ENCODE assay signal across 14 cellular contexts in the genomic region with DNA sequence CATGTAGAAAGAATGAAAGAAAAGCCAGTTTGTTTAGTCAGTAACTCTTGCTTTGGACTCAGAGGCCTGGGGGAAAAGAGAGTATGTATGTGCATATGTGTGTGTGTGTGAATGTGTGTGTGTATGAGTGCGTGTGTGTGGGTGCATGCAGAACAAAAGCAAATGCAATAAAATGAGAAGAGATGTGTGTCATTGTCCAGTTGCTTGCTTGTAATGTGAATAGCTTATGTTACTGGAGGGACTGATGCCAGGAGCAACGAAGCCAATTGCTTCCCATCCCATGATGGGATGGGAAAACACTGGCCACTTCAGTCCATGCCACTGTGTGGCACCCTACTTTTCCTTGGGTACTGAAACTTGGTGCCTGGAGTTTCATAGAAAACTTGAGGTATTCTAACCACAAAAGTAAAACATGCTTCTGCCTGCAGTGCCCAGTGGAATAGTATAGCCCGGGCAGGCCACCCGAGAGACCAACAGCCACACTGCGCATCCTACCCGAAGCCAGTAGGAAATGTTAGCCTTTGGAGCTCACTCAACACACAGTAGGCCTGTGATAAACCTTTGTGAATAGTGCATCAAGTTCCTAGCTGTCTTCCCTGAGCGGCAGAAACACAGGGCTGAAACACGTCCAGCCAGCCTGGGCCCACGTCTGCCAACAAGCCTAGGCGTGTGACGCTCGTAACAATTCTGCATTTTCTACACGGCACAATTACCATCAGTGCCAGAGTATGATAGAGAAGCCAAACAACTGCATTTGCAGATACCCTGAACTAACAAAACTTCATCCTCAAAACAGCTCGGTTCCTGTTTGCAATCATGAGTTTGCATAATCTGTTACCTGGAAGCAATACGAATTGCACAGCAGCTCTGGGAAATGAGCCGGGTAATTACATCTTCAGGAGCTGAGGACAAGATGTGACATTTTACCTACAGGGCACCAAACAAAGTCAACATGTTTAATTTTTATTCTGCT.
DNase-seq lines count a peak whose midpoint lies in the region; ATAC-seq and TF ChIP-seq lines count a peak whose summit lies in the region.
"Had no signal": no experiment of that assay in that cellular context is flagged by ENCODE, and none has a peak within 500 bp of the region (broad histone marks: within the 10 kb centered on the region; RNA-seq: fewer than 3 reads in every experiment).

No MANE protein-coding gene starts in this region.

- H3K27ac ChIP-seq in skin epidermis = peak overlapping the region in 15 of 21 experiments; percentile 13 to 80 (median 43)
- H3K27ac ChIP-seq: 22Rv1, heart right ventricle had no signal

- ATAC-seq in GM18873 (IDR thresholded peaks at IDR 0.05; ENCODE audit: low FRiP score, unreplicated experiment) (no peak), HG02610 (IDR thresholded peaks at IDR 0.05; ENCODE audit: unreplicated experiment) (no peak), HG03457 (IDR thresholded peaks at IDR 0.05; ENCODE audit: unreplicated experiment) (no peak)
- ATAC-seq: activated CD4-positive, alpha-beta T cell treated with anti-CD3 and anti-CD28 coated beads for 36 hours; natural killer cell treated with Interleukin-12 subunit alpha and Interleukin-12 subunit beta and Interleukin-15 and Interleukin-18, amount 100 ng/mL, for 72 hours had no signal

- TF ChIP-seq CTCF in fibroblast of mammary gland (conservative IDR thresholded peaks at IDR 0.05; ENCODE audit: control insufficient read depth, insufficient read depth, low read depth, low read length) = no peak

- DNase-seq in DMS79 treated with DMSO at 0.1 percent for 48 hours (lab: John Stamatoyannopoulos, UW) (peak; percentile 19), DMS79 (lab: John Stamatoyannopoulos, UW) (no peak), NCI-H748 (lab: John Stamatoyannopoulos, UW; ENCODE audit: unreplicated experiment) (peak; percentile 65), fibroblast of mammary gland (ENCODE audit: low read depth) (peak; percentile 65)
- DNase-seq: activated CD4-positive, alpha-beta T cell treated with anti-CD3 and anti-CD28 coated beads for 36 hours; aorta; heart right ventricle; KBM-7 had no signal

- no peak overlapping the region for H3K4me3 ChIP-seq in fibroblast of mammary gland (ENCODE audit: control insufficient read depth, low read depth, low read length)
- no peak overlapping the region for H3K4me3 ChIP-seq in skin epidermis
- H3K4me3 ChIP-seq: heart right ventricle had no signal
